1 cellular context compared by ENCODE assay signal in the genomic region with DNA sequence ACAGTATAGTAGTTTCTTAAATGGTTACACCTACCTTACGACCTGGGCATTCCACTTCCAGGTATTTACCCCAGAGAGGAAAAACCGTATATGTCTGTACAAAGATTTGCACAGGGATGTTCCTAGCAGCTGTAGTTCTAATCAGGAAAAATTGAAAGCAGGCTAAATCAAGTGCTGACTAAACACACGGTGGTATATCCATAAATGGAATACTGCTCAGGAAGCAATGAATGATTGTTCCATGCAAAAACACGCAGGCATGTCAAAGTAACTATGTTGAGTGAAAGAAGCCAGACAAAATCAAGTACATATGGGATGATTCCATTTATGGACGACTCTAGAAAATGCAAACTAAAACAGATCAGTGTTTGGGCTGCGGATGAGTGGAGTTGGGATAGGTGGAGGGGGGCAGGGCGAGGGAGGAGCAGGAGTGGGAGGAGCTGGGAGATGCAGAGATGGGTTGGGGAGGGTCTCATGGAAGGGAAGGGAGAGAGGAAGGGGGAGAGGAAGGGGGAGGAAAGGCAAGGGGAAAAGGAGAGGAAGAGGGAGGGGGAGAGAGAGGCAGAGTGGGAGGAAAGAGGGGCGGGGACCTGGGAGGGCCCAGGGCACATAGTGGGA.
TF ChIP-seq lines count a peak whose summit lies in the region.

No MANE protein-coding gene starts in this region.

TF ChIP-seq in K562, 482 proteins besides CTCF, POLR2A, EP300 and RAD21 (continued from another document and continues in another):
- TF ChIP-seq ATF6 (CRISPR knock-in tag; IDR thresholded peaks at IDR 0.05) = no peak
- no peak for TF ChIP-seq GTF2B (IDR thresholded peaks at IDR 0.05; ENCODE audit: extremely low read depth, insufficient read length)
- TF ChIP-seq KAT7 (CRISPR knock-in tag; IDR thresholded peaks at IDR 0.05; ENCODE audit: borderline replicate concordance) = no peak
- no peak for TF ChIP-seq FOXJ2 (tag; IDR thresholded peaks at IDR 0.05)
- no peak for TF ChIP-seq ETV1 (tag; conservative IDR thresholded peaks at IDR 0.05; ENCODE audit: low read depth)
- no peak for TF ChIP-seq ZNF583 (CRISPR knock-in tag; IDR thresholded peaks at IDR 0.05)
- TF ChIP-seq CC2D1A (IDR thresholded peaks at IDR 0.05) = peak; percentile 72; the same call in 1 of the 2 replicates
- TF ChIP-seq KDM1A (IDR thresholded peaks at IDR 0.05) = peak in 1 of 2 experiments; percentile 76; a peak in 2 of 4 replicates
- TF ChIP-seq, protein P1, sequence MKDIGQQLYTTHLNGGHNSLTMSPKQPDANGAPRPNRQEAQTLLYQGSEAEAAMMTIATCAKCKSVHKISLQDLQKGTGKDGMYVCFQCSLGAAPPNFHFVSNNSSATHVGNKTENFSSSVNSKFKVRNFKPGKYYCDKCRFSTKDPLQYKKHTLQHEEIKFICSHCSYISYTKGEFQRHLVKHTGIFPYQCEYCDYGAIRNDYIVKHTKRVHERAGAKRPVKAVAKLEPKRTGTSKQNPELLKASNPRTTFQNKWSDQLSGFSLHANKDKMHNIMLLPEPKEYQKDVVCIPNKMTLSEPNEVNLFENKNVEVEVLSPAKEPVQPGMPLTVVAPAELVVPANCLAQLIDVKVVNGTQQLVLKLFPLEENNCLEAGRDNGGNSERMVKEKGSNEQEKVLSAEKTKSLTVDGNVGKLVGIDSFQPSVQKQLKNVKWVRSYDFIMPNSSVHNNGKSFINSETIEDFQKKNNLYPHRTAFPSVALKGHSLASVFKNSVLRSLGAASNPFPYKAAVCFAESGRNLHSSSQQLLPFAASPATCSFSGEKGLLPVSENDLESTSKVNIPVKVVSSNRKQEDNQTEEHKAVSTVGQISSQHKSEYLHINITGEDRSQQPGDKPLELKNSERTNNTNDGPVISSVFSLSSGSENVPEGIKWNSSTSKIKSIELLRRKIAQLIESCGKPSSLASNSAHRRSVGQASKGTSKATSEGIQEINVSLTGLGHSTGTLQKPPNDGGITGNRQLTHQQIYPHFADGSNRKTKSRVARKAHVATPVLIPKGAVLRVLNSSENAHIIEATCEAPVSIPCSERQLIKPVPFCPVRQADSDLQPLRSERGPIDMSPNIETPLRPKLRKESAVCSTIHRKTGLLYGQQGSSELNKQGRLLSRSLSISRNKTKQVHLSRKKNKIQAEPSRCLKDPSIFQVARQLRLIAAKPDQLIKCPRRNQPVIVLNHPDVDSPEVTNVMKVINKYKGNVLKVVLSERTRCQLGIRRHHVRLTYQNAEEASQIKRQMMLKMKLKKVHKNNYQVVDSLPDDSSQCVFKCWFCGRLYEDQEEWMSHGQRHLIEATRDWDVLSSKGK (CRISPR knock-in tag; IDR thresholded peaks at IDR 0.05) = no peak
- no peak for TF ChIP-seq ZNF174 (CRISPR knock-in tag; IDR thresholded peaks at IDR 0.05)
- 0 out of 4 replicates have a peak, but pooled peaks of 1 of the 2 experiments have one; percentile 53 for TF ChIP-seq ARNT (IDR thresholded peaks at IDR 0.05)
- TF ChIP-seq, protein P2, sequence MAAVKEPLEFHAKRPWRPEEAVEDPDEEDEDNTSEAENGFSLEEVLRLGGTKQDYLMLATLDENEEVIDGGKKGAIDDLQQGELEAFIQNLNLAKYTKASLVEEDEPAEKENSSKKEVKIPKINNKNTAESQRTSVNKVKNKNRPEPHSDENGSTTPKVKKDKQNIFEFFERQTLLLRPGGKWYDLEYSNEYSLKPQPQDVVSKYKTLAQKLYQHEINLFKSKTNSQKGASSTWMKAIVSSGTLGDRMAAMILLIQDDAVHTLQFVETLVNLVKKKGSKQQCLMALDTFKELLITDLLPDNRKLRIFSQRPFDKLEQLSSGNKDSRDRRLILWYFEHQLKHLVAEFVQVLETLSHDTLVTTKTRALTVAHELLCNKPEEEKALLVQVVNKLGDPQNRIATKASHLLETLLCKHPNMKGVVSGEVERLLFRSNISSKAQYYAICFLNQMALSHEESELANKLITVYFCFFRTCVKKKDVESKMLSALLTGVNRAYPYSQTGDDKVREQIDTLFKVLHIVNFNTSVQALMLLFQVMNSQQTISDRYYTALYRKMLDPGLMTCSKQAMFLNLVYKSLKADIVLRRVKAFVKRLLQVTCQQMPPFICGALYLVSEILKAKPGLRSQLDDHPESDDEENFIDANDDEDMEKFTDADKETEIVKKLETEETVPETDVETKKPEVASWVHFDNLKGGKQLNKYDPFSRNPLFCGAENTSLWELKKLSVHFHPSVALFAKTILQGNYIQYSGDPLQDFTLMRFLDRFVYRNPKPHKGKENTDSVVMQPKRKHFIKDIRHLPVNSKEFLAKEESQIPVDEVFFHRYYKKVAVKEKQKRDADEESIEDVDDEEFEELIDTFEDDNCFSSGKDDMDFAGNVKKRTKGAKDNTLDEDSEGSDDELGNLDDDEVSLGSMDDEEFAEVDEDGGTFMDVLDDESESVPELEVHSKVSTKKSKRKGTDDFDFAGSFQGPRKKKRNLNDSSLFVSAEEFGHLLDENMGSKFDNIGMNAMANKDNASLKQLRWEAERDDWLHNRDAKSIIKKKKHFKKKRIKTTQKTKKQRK (IDR thresholded peaks at IDR 0.05; ENCODE audit: borderline replicate concordance, low read depth, low read length) = no peak
- no peak for TF ChIP-seq JUNB (CRISPR knock-in tag; conservative IDR thresholded peaks at IDR 0.05)
- no peak for TF ChIP-seq ZNF445 (CRISPR knock-in tag; IDR thresholded peaks at IDR 0.05; ENCODE audit: low read depth)
- TF ChIP-seq BRD9 (IDR thresholded peaks at IDR 0.05; ENCODE audit: low read depth, partially characterized antibody) = peak; percentile 57
- 0 out of 2 replicates have a peak, but pooled peaks have one; percentile 8 for TF ChIP-seq GATAD2A (IDR thresholded peaks at IDR 0.05)
- TF ChIP-seq, protein P3, sequence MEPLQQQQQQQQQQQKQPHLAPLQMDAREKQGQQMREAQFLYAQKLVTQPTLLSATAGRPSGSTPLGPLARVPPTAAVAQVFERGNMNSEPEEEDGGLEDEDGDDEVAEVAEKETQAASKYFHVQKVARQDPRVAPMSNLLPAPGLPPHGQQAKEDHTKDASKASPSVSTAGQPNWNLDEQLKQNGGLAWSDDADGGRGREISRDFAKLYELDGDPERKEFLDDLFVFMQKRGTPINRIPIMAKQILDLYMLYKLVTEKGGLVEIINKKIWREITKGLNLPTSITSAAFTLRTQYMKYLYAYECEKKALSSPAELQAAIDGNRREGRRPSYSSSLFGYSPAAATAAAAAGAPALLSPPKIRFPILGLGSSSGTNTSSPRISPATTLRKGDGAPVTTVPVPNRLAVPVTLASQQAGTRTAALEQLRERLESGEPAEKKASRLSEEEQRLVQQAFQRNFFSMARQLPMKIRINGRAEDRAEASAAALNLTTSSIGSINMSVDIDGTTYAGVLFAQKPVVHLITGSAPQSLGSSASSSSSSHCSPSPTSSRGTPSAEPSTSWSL (CRISPR knock-in tag; IDR thresholded peaks at IDR 0.05; ENCODE audit: borderline replicate concordance) = no peak
- TF ChIP-seq, protein P4, sequence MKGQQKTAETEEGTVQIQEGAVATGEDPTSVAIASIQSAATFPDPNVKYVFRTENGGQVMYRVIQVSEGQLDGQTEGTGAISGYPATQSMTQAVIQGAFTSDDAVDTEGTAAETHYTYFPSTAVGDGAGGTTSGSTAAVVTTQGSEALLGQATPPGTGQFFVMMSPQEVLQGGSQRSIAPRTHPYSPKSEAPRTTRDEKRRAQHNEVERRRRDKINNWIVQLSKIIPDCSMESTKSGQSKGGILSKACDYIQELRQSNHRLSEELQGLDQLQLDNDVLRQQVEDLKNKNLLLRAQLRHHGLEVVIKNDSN (CRISPR knock-in tag; IDR thresholded peaks at IDR 0.05) = no peak
- TF ChIP-seq HDAC2 (IDR thresholded peaks at IDR 0.05) = 0 out of 2 replicates have a peak, but pooled peaks have one; percentile 18
- TF ChIP-seq BRCA1 (IDR thresholded peaks at IDR 0.05) = no peak
- no peak for TF ChIP-seq BRCA1 (CRISPR knock-in tag; IDR thresholded peaks at IDR 0.05)
- no peak for TF ChIP-seq MECOM (CRISPR knock-in tag; IDR thresholded peaks at IDR 0.05)
- no peak for TF ChIP-seq CHD1 (IDR thresholded peaks at IDR 0.05; ENCODE audit: low read length)
- TF ChIP-seq, protein P5, sequence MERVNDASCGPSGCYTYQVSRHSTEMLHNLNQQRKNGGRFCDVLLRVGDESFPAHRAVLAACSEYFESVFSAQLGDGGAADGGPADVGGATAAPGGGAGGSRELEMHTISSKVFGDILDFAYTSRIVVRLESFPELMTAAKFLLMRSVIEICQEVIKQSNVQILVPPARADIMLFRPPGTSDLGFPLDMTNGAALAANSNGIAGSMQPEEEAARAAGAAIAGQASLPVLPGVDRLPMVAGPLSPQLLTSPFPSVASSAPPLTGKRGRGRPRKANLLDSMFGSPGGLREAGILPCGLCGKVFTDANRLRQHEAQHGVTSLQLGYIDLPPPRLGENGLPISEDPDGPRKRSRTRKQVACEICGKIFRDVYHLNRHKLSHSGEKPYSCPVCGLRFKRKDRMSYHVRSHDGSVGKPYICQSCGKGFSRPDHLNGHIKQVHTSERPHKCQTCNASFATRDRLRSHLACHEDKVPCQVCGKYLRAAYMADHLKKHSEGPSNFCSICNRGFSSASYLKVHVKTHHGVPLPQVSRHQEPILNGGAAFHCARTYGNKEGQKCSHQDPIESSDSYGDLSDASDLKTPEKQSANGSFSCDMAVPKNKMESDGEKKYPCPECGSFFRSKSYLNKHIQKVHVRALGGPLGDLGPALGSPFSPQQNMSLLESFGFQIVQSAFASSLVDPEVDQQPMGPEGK (CRISPR knock-in tag; IDR thresholded peaks at IDR 0.05; ENCODE audit: borderline replicate concordance) = no peak
- TF ChIP-seq MBD2 (IDR thresholded peaks at IDR 0.05; ENCODE audit: borderline replicate concordance, low read depth) = no peak
- TF ChIP-seq EHMT2 (IDR thresholded peaks at IDR 0.05) = peak; percentile 78
- TF ChIP-seq ZNF224 (CRISPR knock-in tag; IDR thresholded peaks at IDR 0.05) = no peak
